In genomic region chr18:36411745-36412168, GRCh38 we compare ENCODE assay signal across 9 cellular contexts.
DNase-seq lines count a peak whose midpoint lies in the region; ATAC-seq and TF ChIP-seq lines count a peak whose summit lies in the region.
"Had no signal": no experiment of that assay in that cellular context is flagged by ENCODE, and none has a peak within 500 bp of the region (broad histone marks: within the 10 kb centered on the region; RNA-seq: fewer than 3 reads in every experiment).

No MANE protein-coding gene starts in this region.

- H3K4me1 Mint-ChIP-seq in activated CD4-positive, alpha-beta memory T cell treated with anti-CD3 and anti-CD28 coated beads for 36 hours (ENCODE audit: low read depth), result no peaks in the 10 kb centered on the region
- H3K4me1 Mint-ChIP-seq: activated CD8-positive, alpha-beta memory T cell treated with anti-CD3 and anti-CD28 coated beads, Interleukin-2, amount 10 ng/mL, durations not matched to agents 7 days and 5 days had no signal

- no peak overlapping the region for H3K9ac ChIP-seq in NT2/D1 (ENCODE audit: insufficient read length, low read depth)

- no peak overlapping the region for H3K4me3 ChIP-seq in AG04450 (ENCODE audit: low read depth, low read length)
- H3K4me3 ChIP-seq in NT2/D1 (ENCODE audit: insufficient read length, low read depth), result no peak overlapping the region
- H3K4me3 ChIP-seq in fibroblast of pulmonary artery (replicated peaks; ENCODE audit: low read depth, low read length), result no peak overlapping the region

- peaks cover 3% of the 10 kb centered on the region for H3K4me1 ChIP-seq in NT2/D1 (ENCODE audit: insufficient read depth, insufficient read length)

- no peak overlapping the region for H3K27ac Mint-ChIP-seq in activated CD4-positive, alpha-beta memory T cell treated with anti-CD3 and anti-CD28 coated beads for 36 hours
- H3K27ac Mint-ChIP-seq: activated CD8-positive, alpha-beta memory T cell treated with anti-CD3 and anti-CD28 coated beads, Interleukin-2, amount 10 ng/mL, durations not matched to agents 7 days and 5 days had no signal

- no peaks in the 10 kb centered on the region for H3K27me3 Mint-ChIP-seq in activated CD4-positive, alpha-beta memory T cell treated with anti-CD3 and anti-CD28 coated beads for 36 hours
- H3K27me3 Mint-ChIP-seq: activated CD8-positive, alpha-beta memory T cell treated with anti-CD3 and anti-CD28 coated beads, Interleukin-2, amount 10 ng/mL, durations not matched to agents 7 days and 5 days had no signal

- H3K27me3 ChIP-seq in AG04450 (ENCODE audit: control insufficient read depth, insufficient read depth, low read length), result no peaks in the 10 kb centered on the region
- H3K27me3 ChIP-seq in NT2/D1 (ENCODE audit: insufficient read depth, insufficient read length), result no peaks in the 10 kb centered on the region

- H3K9me3 ChIP-seq in AG04450 (ENCODE audit: control insufficient read depth, insufficient read depth, low read length) (no peaks in the 10 kb centered on the region), NT2/D1 (ENCODE audit: insufficient read depth, low read length) (no peaks in the 10 kb centered on the region)

- POLR2A ChIA-PET in AG04450 (lab: Yijun Ruan, JAX), result no interaction called here
- POLR2A ChIA-PET in activated CD4-positive, alpha-beta memory T cell treated with anti-CD3 and anti-CD28 coated beads for 36 hours (lab: Charles Lee), result no interaction called here

- no peak overlapping the region for H3K4me3 Mint-ChIP-seq in activated CD4-positive, alpha-beta memory T cell treated with anti-CD3 and anti-CD28 coated beads for 36 hours
- H3K4me3 Mint-ChIP-seq: activated CD8-positive, alpha-beta memory T cell treated with anti-CD3 and anti-CD28 coated beads, Interleukin-2, amount 10 ng/mL, durations not matched to agents 7 days and 5 days had no signal

- no peaks in the 10 kb centered on the region for H3K36me3 ChIP-seq in NT2/D1 (ENCODE audit: insufficient read depth, insufficient read length, low read length)

- intact Hi-C loops in activated CD4-positive, alpha-beta memory T cell treated with anti-CD3 and anti-CD28 coated beads for 36 hours (cut with micrococcal nuclease), result no loop called here

- peak; percentile 47 for TF ChIP-seq CTCF in AG04450 (IDR thresholded peaks at IDR 0.05; ENCODE audit: low read depth, low read length)
- TF ChIP-seq CTCF in fibroblast of pulmonary artery (IDR thresholded peaks at IDR 0.05; ENCODE audit: low read length, missing control alignments), result peak; percentile 60

- H3K27ac ChIP-seq in AG04450 (ENCODE audit: low read depth, low read length), result no peak overlapping the region

- no peaks in the 10 kb centered on the region for H3K36me3 Mint-ChIP-seq in activated CD4-positive, alpha-beta memory T cell treated with anti-CD3 and anti-CD28 coated beads for 36 hours
- H3K36me3 Mint-ChIP-seq: activated CD8-positive, alpha-beta memory T cell treated with anti-CD3 and anti-CD28 coated beads, Interleukin-2, amount 10 ng/mL, durations not matched to agents 7 days and 5 days had no signal

- no peak for DNase-seq in AG04450 (ENCODE audit: low read depth, low spot score)
- DNase-seq in NT2/D1 (ENCODE audit: low read depth, low spot score), result peak; percentile 35
- DNase-seq in fibroblast of pulmonary artery (ENCODE audit: low read depth), result peak; percentile 64
- DNase-seq in activated CD4-positive, alpha-beta memory T cell treated with anti-CD3 and anti-CD28 coated beads for 36 hours, result no peak
- DNase-seq: activated CD8-positive, alpha-beta memory T cell treated with anti-CD3 and anti-CD28 coated beads, Interleukin-2, amount 10 ng/mL, durations not matched to agents 7 days and 5 days had no signal

- peak; percentile 47 for ATAC-seq in GM21367 (IDR thresholded peaks at IDR 0.05; ENCODE audit: unreplicated experiment)
- no peak for ATAC-seq in GM18870 (IDR thresholded peaks at IDR 0.05; ENCODE audit: unreplicated experiment)
- ATAC-seq in GM21717 (IDR thresholded peaks at IDR 0.05; ENCODE audit: unreplicated experiment), result no peak
- ATAC-seq in GM18868 (IDR thresholded peaks at IDR 0.05; ENCODE audit: unreplicated experiment), result no peak
- ATAC-seq: activated CD8-positive, alpha-beta memory T cell treated with anti-CD3 and anti-CD28 coated beads, Interleukin-2, amount 10 ng/mL, durations not matched to agents 7 days and 5 days had no signal

- CTCF ChIA-PET in AG04450 (lab: Charles Lee), result interaction anchor here (0.6 to 2.6 kb wide), 6 partner anchors 10 to 148 kb away, joined by 3 to 9 read pairs (median 4); no protein-coding TSS in a partner anchor
- CTCF ChIA-PET in activated CD4-positive, alpha-beta memory T cell treated with anti-CD3 and anti-CD28 coated beads for 36 hours (lab: Charles Lee), result interaction anchor here (1.0 kb wide), 1 partner anchor 17 kb away, joined by 3 read pairs; no protein-coding TSS in a partner anchor

- H3K9me3 Mint-ChIP-seq in activated CD4-positive, alpha-beta memory T cell treated with anti-CD3 and anti-CD28 coated beads for 36 hours, result no peaks in the 10 kb centered on the region

Comparison
In these comparisons a context has a peak if more than half of its experiments do, and no peak if none do; other contexts are left out.
1. DNase-seq: peak in NT2/D1 (single experiment) and fibroblast of pulmonary artery (single experiment); none in AG04450 (single experiment) and activated CD4-positive, alpha-beta memory T cell treated with anti-CD3 and anti-CD28 coated beads for 36 hours (single experiment).